ENCODE assay signal across 8 cellular contexts in the genomic region with DNA sequence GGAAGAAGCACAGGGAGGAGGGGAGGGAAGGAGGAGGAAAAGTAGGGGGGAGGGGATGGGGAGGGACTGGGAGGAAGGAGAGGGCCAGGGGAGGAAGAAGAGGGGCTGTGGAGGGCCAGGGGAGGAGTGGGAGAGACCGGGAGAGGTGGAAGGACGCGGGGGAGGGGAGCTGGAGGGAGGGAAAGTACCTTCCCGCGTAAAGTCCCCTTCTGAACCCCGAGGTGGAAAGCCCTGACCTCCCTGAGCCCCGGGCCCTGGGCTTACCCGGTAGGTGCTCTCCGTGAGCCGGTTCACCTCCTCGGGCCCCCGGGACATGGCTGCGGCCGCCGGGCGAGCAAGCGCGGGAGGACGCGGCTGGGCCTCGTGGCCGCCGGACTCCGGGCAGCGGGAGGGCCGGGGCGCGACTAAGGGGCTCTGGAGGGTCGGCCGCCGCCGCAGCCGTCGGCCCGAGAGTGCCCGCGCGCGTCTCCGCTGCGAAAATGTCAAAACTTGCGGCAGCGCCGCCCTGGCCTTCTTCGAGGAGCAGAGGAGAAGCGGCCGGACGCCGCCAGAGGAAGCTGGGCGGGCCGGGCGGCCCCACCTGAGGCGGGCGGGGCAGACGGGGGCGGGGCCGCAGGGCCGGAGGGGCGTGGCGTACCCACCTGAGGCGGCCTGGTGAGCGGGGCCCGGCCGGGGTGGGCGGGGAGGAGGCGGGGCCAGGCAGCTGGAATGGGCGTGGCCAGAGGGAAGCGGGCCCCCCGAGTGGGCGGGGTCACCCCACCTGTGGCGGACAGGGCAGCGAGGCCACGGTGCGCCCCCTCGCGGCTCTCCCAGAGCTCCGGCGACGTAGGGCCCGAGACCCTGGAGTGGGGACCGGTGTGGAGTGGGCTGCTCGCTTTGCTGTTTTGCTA. TPM values are rescaled to one million over a fixed set of nuclear protein-coding genes. Genes with fewer than 3 reads are reported as not detected.
DNase-seq lines count a peak whose midpoint lies in the region; ATAC-seq and TF ChIP-seq lines count a peak whose summit lies in the region.

A gene with protein sequence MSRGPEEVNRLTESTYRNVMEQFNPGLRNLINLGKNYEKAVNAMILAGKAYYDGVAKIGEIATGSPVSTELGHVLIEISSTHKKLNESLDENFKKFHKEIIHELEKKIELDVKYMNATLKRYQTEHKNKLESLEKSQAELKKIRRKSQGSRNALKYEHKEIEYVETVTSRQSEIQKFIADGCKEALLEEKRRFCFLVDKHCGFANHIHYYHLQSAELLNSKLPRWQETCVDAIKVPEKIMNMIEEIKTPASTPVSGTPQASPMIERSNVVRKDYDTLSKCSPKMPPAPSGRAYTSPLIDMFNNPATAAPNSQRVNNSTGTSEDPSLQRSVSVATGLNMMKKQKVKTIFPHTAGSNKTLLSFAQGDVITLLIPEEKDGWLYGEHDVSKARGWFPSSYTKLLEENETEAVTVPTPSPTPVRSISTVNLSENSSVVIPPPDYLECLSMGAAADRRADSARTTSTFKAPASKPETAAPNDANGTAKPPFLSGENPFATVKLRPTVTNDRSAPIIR (minus strand): TSS at position 553 of the 890 bp plus-strand sequence. CDS start 238 bp downstream, at position 315.

- TF ChIP-seq CTCF in AG04450 (IDR thresholded peaks at IDR 0.05; ENCODE audit: low read depth, low read length) (peak; percentile 57), lung (IDR thresholded peaks at IDR 0.05; ENCODE audit: control extremely low read depth, extremely low read depth) (peak; percentile 33)

- no peak within 1 kb of the TSS for H3K27ac Mint-ChIP-seq in activated CD4-positive, alpha-beta T cell treated with anti-CD3 and anti-CD28 coated beads, Interleukin-2, amount 10 ng/mL, durations not matched to agents 7 days and 5 days

- DNase-seq in AG04450 (ENCODE audit: low read depth, low spot score): no peak
- peak; percentile 94 for DNase-seq in NCI-H2227 (lab: John Stamatoyannopoulos, UW; ENCODE audit: unreplicated experiment)
- peak; percentile 67 for DNase-seq in activated CD4-positive, alpha-beta T cell treated with anti-CD3 and anti-CD28 coated beads, Interleukin-2, amount 10 ng/mL, durations not matched to agents 7 days and 5 days
- DNase-seq in dermis microvascular lymphatic vessel endothelial cell (ENCODE audit: low read depth in 2 of 2): peak; percentile 15 to 72
- peak; percentile 93 for DNase-seq in lung (ENCODE audit: low spot score)
- DNase-seq in stimulated activated CD8-positive, alpha-beta memory T cell treated with anti-CD3 and anti-CD28 coated beads, Interleukin-15, amount 100 ng/mL, for 1 hour (ENCODE audit: low read depth): peak; percentile 72

- peaks cover 0 to 3% of the 10 kb centered on the region in 2 donors for H3K4me1 ChIP-seq in lung (ENCODE audit: control insufficient read depth in 2 of 2, insufficient read depth in 2 of 2, low read length in 2 of 2)

- POLR2A ChIA-PET in AG04450 (lab: Yijun Ruan, JAX): interaction anchor here (0.6 kb wide), 2 partner anchors 23 to 121 kb away, joined by 3 read pairs; no protein-coding TSS in a partner anchor
- POLR2A ChIA-PET in activated CD4-positive, alpha-beta T cell treated with anti-CD3 and anti-CD28 coated beads, Interleukin-2, amount 10 ng/mL, durations not matched to agents 7 days and 5 days (lab: Charles Lee): no interaction called here

- no peaks in the 10 kb centered on the region for H3K36me3 Mint-ChIP-seq in activated CD4-positive, alpha-beta T cell treated with anti-CD3 and anti-CD28 coated beads, Interleukin-2, amount 10 ng/mL, durations not matched to agents 7 days and 5 days (ENCODE audit: low read depth)

- CTCF ChIA-PET in AG04450 (lab: Charles Lee): interaction anchor here (1.2 to 1.9 kb wide), 7 partner anchors 9 to 106 kb away, joined by 4 to 7 read pairs (median 5); no protein-coding TSS in a partner anchor
- CTCF ChIA-PET in activated CD4-positive, alpha-beta T cell treated with anti-CD3 and anti-CD28 coated beads, Interleukin-2, amount 10 ng/mL, durations not matched to agents 7 days and 5 days (lab: Charles Lee): interaction anchor here (0.6 to 1.6 kb wide), 2 partner anchors 20 to 1522 kb away, joined by 3 to 4 read pairs; no protein-coding TSS in a partner anchor

- no peaks in the 10 kb centered on the region for H3K36me3 ChIP-seq in lung (ENCODE audit: control insufficient read depth in 2 of 2, insufficient read depth in 2 of 2, low read length in 2 of 2)

- H3K4me3 Mint-ChIP-seq in activated CD4-positive, alpha-beta T cell treated with anti-CD3 and anti-CD28 coated beads, Interleukin-2, amount 10 ng/mL, durations not matched to agents 7 days and 5 days: peak within 1 kb of the TSS; percentile 38

- peaks cover 28% of the 10 kb centered on the region for H3K27me3 Mint-ChIP-seq in activated CD4-positive, alpha-beta T cell treated with anti-CD3 and anti-CD28 coated beads, Interleukin-2, amount 10 ng/mL, durations not matched to agents 7 days and 5 days

- ATAC-seq in GM19023 (IDR thresholded peaks at IDR 0.05; ENCODE audit: unreplicated experiment) (peak; percentile 82), HG03139 (IDR thresholded peaks at IDR 0.05; ENCODE audit: unreplicated experiment) (peak; percentile 70), lung (ENCODE audit: insufficient read depth, low FRiP score) (peak; percentile 97)

- WGBS in lung, 2 donors: 1% methylated on average over 64 to 82 of the region's 82 CpGs

- no peak within 1 kb of the TSS for H3K27ac ChIP-seq in AG04450 (ENCODE audit: low read depth, low read length)
- H3K27ac ChIP-seq in lung (ENCODE audit: low read depth in 1 of 2, low read length in 1 of 2): peak within 1 kb of the TSS; percentile 55 to 76

- H3K27me3 ChIP-seq in AG04450 (ENCODE audit: control insufficient read depth, insufficient read depth, low read length): peaks cover 10% of the 10 kb centered on the region
- H3K27me3 ChIP-seq in lung (ENCODE audit: control insufficient read depth, insufficient read depth): no peaks in the 10 kb centered on the region

- H3K4me3 ChIP-seq in AG04450 (ENCODE audit: low read depth, low read length) (peak within 1 kb of the TSS; percentile 64), lung (peak within 1 kb of the TSS; percentile 60)

- H3K9me3 ChIP-seq in AG04450 (ENCODE audit: control insufficient read depth, insufficient read depth, low read length) (no peaks in the 10 kb centered on the region), lung (ENCODE audit: control insufficient read depth in 2 of 2, insufficient read depth in 1 of 2, low read length in 1 of 2) (no peaks in the 10 kb centered on the region)

- no peaks in the 10 kb centered on the region for H3K9me3 Mint-ChIP-seq in activated CD4-positive, alpha-beta T cell treated with anti-CD3 and anti-CD28 coated beads, Interleukin-2, amount 10 ng/mL, durations not matched to agents 7 days and 5 days

- H3K4me1 Mint-ChIP-seq in activated CD4-positive, alpha-beta T cell treated with anti-CD3 and anti-CD28 coated beads, Interleukin-2, amount 10 ng/mL, durations not matched to agents 7 days and 5 days: peaks cover 4% of the 10 kb centered on the region

RNA-seq across cellular contexts. Expression of the gene that starts here (rescaled TPM):
- polyA plus RNA-seq in AG04450 (2011; rRNA removed): 3.9 and 4.1 TPM in 2 replicates
- polyA minus RNA-seq in AG04450 (2011; rRNA and poly(A)+ RNA removed): 3.6 and 4.6 TPM in 2 replicates
- total RNA-seq in activated CD4-positive, alpha-beta T cell treated with anti-CD3 and anti-CD28 coated beads, Interleukin-2, amount 10 ng/mL, durations not matched to agents 7 days and 5 days: under 1 TPM; 0.40 to 0.42 TPM
- 0.25 and 0.26 TPM in 2 replicates for total RNA-seq in dermis microvascular lymphatic vessel endothelial cell
- 10 to 100 TPM; 24.7 to 29.2 TPM for total RNA-seq in lung
- polyA plus RNA-seq in lung: 10 to 100 TPM; 12.5 to 15.1 TPM

Comparison
In these comparisons a context has a peak if more than half of its experiments do, and no peak if none do; other contexts are left out.
1. RNA of the gene that starts here (total RNA-seq): 24.7 to 29.2 TPM in lung; 0.40 to 0.42 TPM in activated CD4-positive, alpha-beta T cell treated with anti-CD3 and anti-CD28 coated beads, Interleukin-2, amount 10 ng/mL, durations not matched to agents 7 days and 5 days and 0.25 to 0.26 TPM in dermis microvascular lymphatic vessel endothelial cell; every median in the first group is over 10 times any median in the second.
2. Peak in DNase-seq in activated CD4-positive, alpha-beta T cell treated with anti-CD3 and anti-CD28 coated beads, Interleukin-2, amount 10 ng/mL, durations not matched to agents 7 days and 5 days; RNA of the gene not detected or under 1 TPM.
3. Peak in DNase-seq in dermis microvascular lymphatic vessel endothelial cell; RNA of the gene not detected or under 1 TPM.
4. Peak in every context shown above with its lines, with median percentiles within 50 percentile points of each other: ATAC-seq.